Comparison of ENCODE assay signal across 1 cellular context in genomic region chr13:73056054-73056962, GRCh38.
TF ChIP-seq lines count a peak whose summit lies in the region.

No MANE protein-coding gene starts in this region.

TF ChIP-seq in GM23338, 12 proteins besides CTCF, POLR2A, EP300 and RAD21 (continued from another document):
- TF ChIP-seq, protein P1, sequence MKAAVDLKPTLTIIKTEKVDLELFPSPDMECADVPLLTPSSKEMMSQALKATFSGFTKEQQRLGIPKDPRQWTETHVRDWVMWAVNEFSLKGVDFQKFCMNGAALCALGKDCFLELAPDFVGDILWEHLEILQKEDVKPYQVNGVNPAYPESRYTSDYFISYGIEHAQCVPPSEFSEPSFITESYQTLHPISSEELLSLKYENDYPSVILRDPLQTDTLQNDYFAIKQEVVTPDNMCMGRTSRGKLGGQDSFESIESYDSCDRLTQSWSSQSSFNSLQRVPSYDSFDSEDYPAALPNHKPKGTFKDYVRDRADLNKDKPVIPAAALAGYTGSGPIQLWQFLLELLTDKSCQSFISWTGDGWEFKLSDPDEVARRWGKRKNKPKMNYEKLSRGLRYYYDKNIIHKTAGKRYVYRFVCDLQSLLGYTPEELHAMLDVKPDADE (IDR thresholded peaks at IDR 0.05): no peak
- no peak for TF ChIP-seq STAT1 (IDR thresholded peaks at IDR 0.05; ENCODE audit: unreplicated experiment)
